In genomic region chr10:72736176-72736795, GRCh38 we compare ENCODE assay signal across 9 cellular contexts. TPM values are rescaled to one million over a fixed set of nuclear protein-coding genes. Genes with fewer than 3 reads are reported as not detected.
A peak's percentile ranks its signal among the peaks of the same experiment; 100 is the strongest.
DNase-seq lines count a peak whose midpoint lies in the region; ATAC-seq and TF ChIP-seq lines count a peak whose summit lies in the region.
"Had no signal": no experiment of that assay in that cellular context is flagged by ENCODE, and none has a peak within 500 bp of the region (broad histone marks: within the 10 kb centered on the region; RNA-seq: fewer than 3 reads in every experiment).

No MANE protein-coding gene starts in this region.

- WGBS in adrenal gland, 4 donors, result 77 to 81% (median 77%) methylated on average over 1 of the region's 1 CpG

- no peak for TF ChIP-seq POLR2A in adrenal gland (IDR thresholded peaks at IDR 0.05)

- ATAC-seq in HG02885 (IDR thresholded peaks at IDR 0.05; ENCODE audit: poor library complexity, unreplicated experiment) (no peak), HG03469 (IDR thresholded peaks at IDR 0.05; ENCODE audit: unreplicated experiment) (no peak)
- ATAC-seq: Panc1 had no signal

- H3K36me3 ChIP-seq in rectal smooth muscle tissue (ENCODE audit: control insufficient read depth, insufficient read depth, low read length) (no peaks in the 10 kb centered on the region), adrenal gland (replicated peaks in 1 of 2) (no peaks in the 10 kb centered on the region)

- DNase-seq in DMS53 treated with DMSO at 0.1 percent for 48 hours (lab: John Stamatoyannopoulos, UW; ENCODE audit: unreplicated experiment) (peak; percentile 30), NCI-H774 (lab: John Stamatoyannopoulos, UW) (peak; percentile 29), fibroblast of peridontal ligament (ENCODE audit: extremely low read depth) (peak; percentile 91), AG08396 (ENCODE audit: low spot score) (no peak), adrenal gland (no peak)

- H3K4me1 ChIP-seq in rectal smooth muscle tissue (ENCODE audit: control insufficient read depth, insufficient read depth, low read length) (peaks cover 23% of the 10 kb centered on the region), adrenal gland (replicated peaks in 1 of 2) (peaks cover 0 to 36% of the 10 kb centered on the region in 2 donors)

- H3K27me3 ChIP-seq in rectal smooth muscle tissue (ENCODE audit: control insufficient read depth, insufficient read depth, low read length) (no peaks in the 10 kb centered on the region), adrenal gland (no peaks in the 10 kb centered on the region)

- TF ChIP-seq CTCF in adrenal gland (IDR thresholded peaks at IDR 0.05), result no peak

- intact Hi-C loops in adrenal gland (cut with DNase I), result no loop called here

- no peak overlapping the region for H3K9ac ChIP-seq in rectal smooth muscle tissue (ENCODE audit: low read length)

- no peaks in the 10 kb centered on the region for H3K9me3 ChIP-seq in adrenal gland (replicated peaks in 1 of 3)

- H3K4me3 ChIP-seq in rectal smooth muscle tissue (ENCODE audit: low read length), result no peak overlapping the region
- H3K4me3 ChIP-seq in adrenal gland, result no peak overlapping the region

- peak overlapping the region; percentile 38 for H3K27ac ChIP-seq in rectal smooth muscle tissue (ENCODE audit: low read depth, low read length)
- H3K27ac ChIP-seq in adrenal gland, result no peak overlapping the region

RNA-seq across cellular contexts. Expression of gene MCU, which starts 44.3 kb away (rescaled TPM):
- 10 to 100 TPM in 7 of 8 donors, 1 to 10 TPM in 1; 6.4 to 22.2 (median 13.9) TPM for total RNA-seq in adrenal gland
- polyA plus RNA-seq in adrenal gland, result 10 to 100 TPM; 15.0 to 22.2 (median 15.7) TPM

Comparison
In these comparisons a context has a peak if more than half of its experiments do, and no peak if none do; other contexts are left out.
1. DNase-seq: peak in DMS53 treated with DMSO at 0.1 percent for 48 hours (single experiment), NCI-H774 (single experiment) and fibroblast of peridontal ligament (single experiment); none in AG08396 (single experiment) and adrenal gland (0 of 7).